In genomic region chr11:78227906-78228305, GRCh38 we compare ENCODE assay signal across 18 cellular contexts. TPM values are rescaled to one million over a fixed set of nuclear protein-coding genes. Genes with fewer than 3 reads are reported as not detected.
A peak's percentile ranks its signal among the peaks of the same experiment; 100 is the strongest.
DNase-seq lines count a peak whose midpoint lies in the region; ATAC-seq and TF ChIP-seq lines count a peak whose summit lies in the region.
"Had no signal": no experiment of that assay in that cellular context is flagged by ENCODE, and none has a peak within 500 bp of the region (broad histone marks: within the 10 kb centered on the region; RNA-seq: fewer than 3 reads in every experiment).

No MANE protein-coding gene starts in this region.

- intact Hi-C loops in activated T-helper 2 cell treated with anti-CD3 and anti-CD28 coated beads, Interferon-gamma antibody, Interleukin-2, Interleukin-4, amounts not matched to agents 10 μg/mL and 5 μg/mL and 100 μg/mL, durations not matched to agents 14 hours and 24 hours and 36 hours (cut with micrococcal nuclease) = loop anchor here (1.0 to 5.0 kb wide), 8 partner anchors 39 to 336 kb away; partner anchors contain the start of genes GAB2, KCTD21 and USP35

- ATAC-seq in GM18909 (IDR thresholded peaks at IDR 0.05; ENCODE audit: poor library complexity, unreplicated experiment) (peak; percentile 49), HG03280 (IDR thresholded peaks at IDR 0.05; ENCODE audit: unreplicated experiment) (peak; percentile 66)
- ATAC-seq: natural killer cell treated with Interleukin-12 subunit alpha and Interleukin-12 subunit beta and Interleukin-15 and Interleukin-18, amount 100 ng/mL, for 72 hours had no signal

- no peaks in the 10 kb centered on the region for H3K9me3 Mint-ChIP-seq in activated T-helper 2 cell treated with anti-CD3 and anti-CD28 coated beads, Interferon-gamma antibody, Interleukin-2, Interleukin-4, amounts not matched to agents 10 μg/mL and 5 μg/mL and 100 μg/mL, durations not matched to agents 14 hours and 24 hours and 36 hours
- H3K9me3 Mint-ChIP-seq: HFFc6; natural killer cell treated with Interleukin-12 subunit alpha and Interleukin-12 subunit beta and Interleukin-15 and Interleukin-18, amount 100 ng/mL, for 72 hours had no signal

- no peaks in the 10 kb centered on the region for H3K27me3 Mint-ChIP-seq in activated T-helper 2 cell treated with anti-CD3 and anti-CD28 coated beads, Interferon-gamma antibody, Interleukin-2, Interleukin-4, amounts not matched to agents 10 μg/mL and 5 μg/mL and 100 μg/mL, durations not matched to agents 14 hours and 24 hours and 36 hours (ENCODE audit: low read depth)
- H3K27me3 Mint-ChIP-seq: natural killer cell treated with Interleukin-12 subunit alpha and Interleukin-12 subunit beta and Interleukin-15 and Interleukin-18, amount 100 ng/mL, for 72 hours had no signal

- no peak overlapping the region for H3K4me3 Mint-ChIP-seq in activated T-helper 2 cell treated with anti-CD3 and anti-CD28 coated beads, Interferon-gamma antibody, Interleukin-2, Interleukin-4, amounts not matched to agents 10 μg/mL and 5 μg/mL and 100 μg/mL, durations not matched to agents 14 hours and 24 hours and 36 hours (ENCODE audit: low read depth)
- H3K4me3 Mint-ChIP-seq: HFFc6; natural killer cell treated with Interleukin-12 subunit alpha and Interleukin-12 subunit beta and Interleukin-15 and Interleukin-18, amount 100 ng/mL, for 72 hours had no signal

- H3K36me3 Mint-ChIP-seq in activated T-helper 2 cell treated with anti-CD3 and anti-CD28 coated beads, Interferon-gamma antibody, Interleukin-2, Interleukin-4, amounts not matched to agents 10 μg/mL and 5 μg/mL and 100 μg/mL, durations not matched to agents 14 hours and 24 hours and 36 hours (ENCODE audit: low read depth) = peaks cover 69% of the 10 kb centered on the region
- H3K36me3 Mint-ChIP-seq: natural killer cell treated with Interleukin-12 subunit alpha and Interleukin-12 subunit beta and Interleukin-15 and Interleukin-18, amount 100 ng/mL, for 72 hours had no signal

- peak; percentile 40 for DNase-seq in GM10266 (ENCODE audit: extremely low spot score)
- DNase-seq in activated T-helper 2 cell treated with anti-CD3 and anti-CD28 coated beads, Interferon-gamma antibody, Interleukin-2, Interleukin-4, amounts not matched to agents 10 μg/mL and 5 μg/mL and 100 μg/mL, durations not matched to agents 14 hours and 24 hours and 36 hours (ENCODE audit: low spot score) = no peak
- DNase-seq in dermis blood vessel endothelial cell = no peak
- no peak for DNase-seq in HCEC 1CT
- DNase-seq in caudate nucleus (lab: John Stamatoyannopoulos, UW) = no peak
- no peak for DNase-seq in NCI-H82 (lab: John Stamatoyannopoulos, UW)
- DNase-seq: activated naive CD4-positive, alpha-beta T cell treated with Interleukin-2 at 50 U/mL for 16 hours; effector CD8-positive, alpha-beta T cell; left ventricle myocardium superior; MG63; stimulated activated CD4-positive, alpha-beta T cell treated with anti-CD3 and anti-CD28 coated beads, Interleukin-2, amount 100 ng/mL, for 48 hours had no signal

- H3K4me1 Mint-ChIP-seq in activated T-helper 2 cell treated with anti-CD3 and anti-CD28 coated beads, Interferon-gamma antibody, Interleukin-2, Interleukin-4, amounts not matched to agents 10 μg/mL and 5 μg/mL and 100 μg/mL, durations not matched to agents 14 hours and 24 hours and 36 hours (ENCODE audit: low read depth) = peaks cover 76% of the 10 kb centered on the region

- no peak overlapping the region for H3K27ac ChIP-seq in caudate nucleus (ENCODE audit: low read depth, low read length)
- H3K27ac ChIP-seq: brain microvascular endothelial cell, SJSA1, transverse colon had no signal

- TF ChIP-seq CTCF in GM10266 (IDR thresholded peaks at IDR 0.05; ENCODE audit: control insufficient read depth, insufficient read depth, low read depth, missing control alignments) = no peak

- H3K27ac Mint-ChIP-seq in activated T-helper 2 cell treated with anti-CD3 and anti-CD28 coated beads, Interferon-gamma antibody, Interleukin-2, Interleukin-4, amounts not matched to agents 10 μg/mL and 5 μg/mL and 100 μg/mL, durations not matched to agents 14 hours and 24 hours and 36 hours = peak overlapping the region; percentile 95
- H3K27ac Mint-ChIP-seq: HFFc6 had no signal

RNA-seq across cellular contexts. Expression of gene USP35, which starts 39.2 kb away (rescaled TPM):
- 12.9 and 14.6 TPM in 2 replicates for total RNA-seq in activated T-helper 2 cell treated with anti-CD3 and anti-CD28 coated beads, Interferon-gamma antibody, Interleukin-2, Interleukin-4, amounts not matched to agents 10 μg/mL and 5 μg/mL and 100 μg/mL, durations not matched to agents 14 hours and 24 hours and 36 hours
- total RNA-seq in dermis blood vessel endothelial cell = 8.1 and 9.7 TPM in 2 replicates

RNA-seq across cellular contexts. Expression of gene KCTD21, which starts 39.5 kb away (rescaled TPM):
- 10.0 and 10.4 TPM in 2 replicates for total RNA-seq in activated T-helper 2 cell treated with anti-CD3 and anti-CD28 coated beads, Interferon-gamma antibody, Interleukin-2, Interleukin-4, amounts not matched to agents 10 μg/mL and 5 μg/mL and 100 μg/mL, durations not matched to agents 14 hours and 24 hours and 36 hours
- total RNA-seq in dermis blood vessel endothelial cell = 11.7 and 15.6 TPM in 2 replicates
